In the genomic region with DNA sequence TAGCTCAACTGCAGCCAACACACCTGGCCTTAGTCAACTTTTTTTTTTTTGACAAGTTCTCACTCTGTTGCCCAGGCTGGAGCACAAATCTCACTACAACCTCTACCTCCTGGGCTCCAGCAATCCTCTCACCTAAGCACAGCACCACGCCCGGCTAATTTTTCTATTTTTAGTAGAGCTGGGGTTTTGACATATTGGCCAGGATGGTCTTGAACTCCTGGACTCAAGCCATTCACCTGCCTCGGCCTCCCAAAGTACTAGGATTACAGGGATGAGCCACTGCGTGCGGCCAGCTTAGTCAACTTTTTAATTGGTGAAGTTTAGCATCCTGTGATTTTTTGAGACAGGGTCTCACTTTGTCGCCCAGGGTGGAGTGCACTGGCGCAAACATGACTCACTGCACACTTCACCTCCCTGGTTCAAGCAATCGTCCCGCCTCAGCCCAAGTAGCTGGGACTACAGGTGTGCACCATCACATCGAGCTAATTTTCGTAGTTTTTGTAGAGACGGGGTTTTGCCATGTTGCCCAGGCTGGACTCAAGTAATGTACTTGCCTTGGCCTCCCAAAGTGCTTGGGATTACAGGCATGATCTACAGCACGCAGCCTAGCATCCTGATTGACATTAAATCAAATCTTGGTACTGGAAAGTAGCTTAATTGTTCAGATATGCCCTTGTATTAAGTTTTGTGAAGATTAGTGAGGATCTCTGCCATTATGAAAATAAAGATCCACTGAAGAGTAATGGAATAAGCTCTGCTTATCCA, we compare ENCODE assay signal across 13 cellular contexts. TPM values are rescaled to one million over a fixed set of nuclear protein-coding genes. Genes with fewer than 3 reads are reported as not detected.
DNase-seq lines count a peak whose midpoint lies in the region; ATAC-seq, FAIRE-seq and TF ChIP-seq lines count a peak whose summit lies in the region.
"Had no signal": no experiment of that assay in that cellular context is flagged by ENCODE, and none has a peak within 500 bp of the region (broad histone marks: within the 10 kb centered on the region; RNA-seq: fewer than 3 reads in every experiment).

No MANE protein-coding gene starts in this region.

- H3K4me3 ChIP-seq in breast epithelium, result no peak overlapping the region
- no peak overlapping the region for H3K4me3 ChIP-seq in HUES48 (ENCODE audit: low read depth, low read length)
- H3K4me3 ChIP-seq in psoas muscle, result no peak overlapping the region
- H3K4me3 ChIP-seq: BLaER1 treated with 17β-estradiol and CSF1 and Interleukin-3, amounts not matched to agents 10 nM and 100 nM; neural progenitor cell had no signal

- H3K27me3 Mint-ChIP-seq in MCF 10A (ENCODE audit: insufficient read depth, unreplicated experiment), result no peaks in the 10 kb centered on the region

- H3K4me1 ChIP-seq in breast epithelium (no peaks in the 10 kb centered on the region), HUES48 (ENCODE audit: control insufficient read depth, insufficient read depth, low read length) (peaks cover 7% of the 10 kb centered on the region; the same call in 1 of the 2 replicates), psoas muscle (peaks cover 10% of the 10 kb centered on the region)

- intact Hi-C loops in MCF 10A (cut with micrococcal nuclease), result no loop called here
- intact Hi-C loops in breast epithelium (cut with DNase I; ENCODE audit: low total_unique reads), result no loop called here
- intact Hi-C loops in psoas muscle (cut with DNase I), result no loop called here

- no peak for TF ChIP-seq CTCF in MCF 10A (IDR thresholded peaks at IDR 0.05; ENCODE audit: unreplicated experiment)
- TF ChIP-seq CTCF in breast epithelium (IDR thresholded peaks at IDR 0.05), result no peak
- no peak for TF ChIP-seq CTCF in psoas muscle (IDR thresholded peaks at IDR 0.05)

- FAIRE-seq in H54 (lab: Jason Lieb, UNC), result no peak

- CTCF ChIA-PET in MCF 10A (lab: Yijun Ruan, JAX), result interaction anchor here (0.6 to 0.7 kb wide), 2 partner anchors 43 to 328 kb away, joined by 3 to 4 read pairs; no protein-coding TSS in a partner anchor

- H3K27ac Mint-ChIP-seq in MCF 10A (ENCODE audit: low read depth, unreplicated experiment), result peak overlapping the region; percentile 23
- H3K27ac Mint-ChIP-seq: neural progenitor cell had no signal

- no peaks in the 10 kb centered on the region for H3K9me3 Mint-ChIP-seq in MCF 10A (ENCODE audit: unreplicated experiment)

- POLR2A ChIA-PET in MCF 10A (lab: Yijun Ruan, JAX), result interaction anchor here (0.9 to 4.6 kb wide), 10 partner anchors 12 to 49 kb away, joined by 3 to 45 read pairs (median 5); a partner anchor contains a TSS

- TF ChIP-seq POLR2A in breast epithelium (IDR thresholded peaks at IDR 0.05) (no peak), H54 (IDR thresholded peaks at IDR 0.05; ENCODE audit: low read depth, low read length) (no peak)

- no peaks in the 10 kb centered on the region for H3K27me3 ChIP-seq in breast epithelium
- no peaks in the 10 kb centered on the region for H3K27me3 ChIP-seq in HUES48 (ENCODE audit: control insufficient read depth, insufficient read depth, low read length)
- H3K27me3 ChIP-seq in psoas muscle (ENCODE audit: insufficient read depth in 3 of 3, low read length in 2 of 3), result no peaks in the 10 kb centered on the region
- H3K27me3 ChIP-seq: BLaER1 treated with 17β-estradiol and CSF1 and Interleukin-3, amounts not matched to agents 10 nM and 100 nM had no signal

- ATAC-seq in psoas muscle (peak; percentile 41 to 50 (median 44)), GM18517 (IDR thresholded peaks at IDR 0.05; ENCODE audit: unreplicated experiment) (no peak)

- H3K9me3 ChIP-seq in breast epithelium, result no peaks in the 10 kb centered on the region
- H3K9me3 ChIP-seq in HUES48 (ENCODE audit: control insufficient read depth, insufficient read depth, low read length), result no peaks in the 10 kb centered on the region
- no peaks in the 10 kb centered on the region for H3K9me3 ChIP-seq in psoas muscle
- H3K9me3 ChIP-seq: BLaER1 treated with 17β-estradiol and CSF1 and Interleukin-3, amounts not matched to agents 10 nM and 100 nM had no signal

- H3K4me1 Mint-ChIP-seq in MCF 10A (ENCODE audit: insufficient read depth, unreplicated experiment), result peaks cover 19% of the 10 kb centered on the region

- H3K27ac ChIP-seq in breast epithelium (no peak overlapping the region), HUES48 (ENCODE audit: low read depth, low read length) (peak overlapping the region; percentile 50), psoas muscle (no peak overlapping the region)
- H3K27ac ChIP-seq: BLaER1 treated with 17β-estradiol and CSF1 and Interleukin-3, amounts not matched to agents 10 nM and 100 nM; neural progenitor cell had no signal

- no TSS peak for BruUV-seq in MCF 10A (replicated peaks; lab: Mats Ljungman, UMichigan)

- peak; percentile 36 for DNase-seq in MCF 10A (ENCODE audit: unreplicated experiment)
- no peak for DNase-seq in breast epithelium (ENCODE audit: low spot score in 2 of 2)
- peak; percentile 45 to 49 for DNase-seq in activated T-cell treated with anti-CD3 and anti-CD28 coated beads, Interleukin-2, amount 50 U/mL, for 48 hours
- DNase-seq in psoas muscle, result no peak
- no peak for DNase-seq in H54 (ENCODE audit: insufficient read length, low spot score)
- no peak for DNase-seq in NCI-H524 treated with DMSO at 0.1 percent for 48 hours (lab: John Stamatoyannopoulos, UW)
- DNase-seq: effector CD8-positive, alpha-beta T cell; NCI-H524; T-helper 1 cell had no signal

- H3K36me3 ChIP-seq in breast epithelium (no peaks in the 10 kb centered on the region), HUES48 (ENCODE audit: control insufficient read depth, insufficient read depth, low read length) (peaks cover 42% of the 10 kb centered on the region), psoas muscle (ENCODE audit: insufficient read depth in 1 of 2, low read depth in 1 of 2) (peaks cover 3 to 50% of the 10 kb centered on the region in 2 donors)

- 62 to 71% (median 69%) methylated on average over 13 of the region's 13 CpGs for WGBS in psoas muscle, 3 donors

- H3K4me3 Mint-ChIP-seq in MCF 10A (ENCODE audit: unreplicated experiment), result no peak overlapping the region
- H3K4me3 Mint-ChIP-seq: neural progenitor cell had no signal

- H3K36me3 Mint-ChIP-seq in MCF 10A (ENCODE audit: insufficient read depth, unreplicated experiment), result peaks cover 51% of the 10 kb centered on the region

- no peak overlapping the region for H3K9ac ChIP-seq in HUES48 (ENCODE audit: low read depth, low read length)
- H3K9ac ChIP-seq: BLaER1 treated with 17β-estradiol and CSF1 and Interleukin-3, amounts not matched to agents 10 nM and 100 nM; neural progenitor cell had no signal

RNA-seq across cellular contexts. Expression of a gene that starts 8.3 kb away (rescaled TPM):
- 159 and 222 TPM in 2 replicates for total RNA-seq in MCF 10A (2022)
- 100 to 1,000 TPM; 116 to 253 (median 211) TPM for total RNA-seq in breast epithelium
- total RNA-seq in psoas muscle, result 100 to 1,000 TPM; 145 to 379 (median 316) TPM
- polyA plus RNA-seq in psoas muscle, result 100 to 1,000 TPM; 362 to 488 (median 370) TPM

RNA-seq across cellular contexts. Expression of a gene that starts 8.4 kb away (rescaled TPM):
- 23.9 and 36.0 TPM in 2 replicates for total RNA-seq in MCF 10A (2022)
- total RNA-seq in breast epithelium, result 10 to 100 TPM; 19.2 to 30.8 (median 29.7) TPM
- 10 to 100 TPM in 3 of 4 donors, 1 to 10 TPM in 1; 9.1 to 15.3 (median 11.5) TPM for total RNA-seq in psoas muscle
- 10 to 100 TPM; 11.1 to 27.7 (median 14.8) TPM for polyA plus RNA-seq in psoas muscle

RNA-seq across cellular contexts. Expression of a gene that starts 48.2 kb away (rescaled TPM):
- total RNA-seq in MCF 10A (2022) (190 and 308 TPM in 2 replicates), breast epithelium (100 to 1,000 TPM in 2 of 3 donors, 10 to 100 TPM in 1; 85.1 to 130 (median 122) TPM), psoas muscle (100 to 1,000 TPM in 3 of 4 donors, 10 to 100 TPM in 1; 82.0 to 139 (median 115) TPM)
- polyA plus RNA-seq in psoas muscle, result 100 to 1,000 TPM in 2 of 3 donors, 10 to 100 TPM in 1; 92.7 to 158 (median 117) TPM

Comparison
In these comparisons a context has a peak if more than half of its experiments do, and no peak if none do; other contexts are left out.
1. DNase-seq: peak in MCF 10A (single experiment) and activated T-cell treated with anti-CD3 and anti-CD28 coated beads, Interleukin-2, amount 50 U/mL, for 48 hours (2 of 2); none in breast epithelium (0 of 2), psoas muscle (0 of 2), H54 (single experiment) and NCI-H524 treated with DMSO at 0.1 percent for 48 hours (single experiment).